In the genomic region with DNA sequence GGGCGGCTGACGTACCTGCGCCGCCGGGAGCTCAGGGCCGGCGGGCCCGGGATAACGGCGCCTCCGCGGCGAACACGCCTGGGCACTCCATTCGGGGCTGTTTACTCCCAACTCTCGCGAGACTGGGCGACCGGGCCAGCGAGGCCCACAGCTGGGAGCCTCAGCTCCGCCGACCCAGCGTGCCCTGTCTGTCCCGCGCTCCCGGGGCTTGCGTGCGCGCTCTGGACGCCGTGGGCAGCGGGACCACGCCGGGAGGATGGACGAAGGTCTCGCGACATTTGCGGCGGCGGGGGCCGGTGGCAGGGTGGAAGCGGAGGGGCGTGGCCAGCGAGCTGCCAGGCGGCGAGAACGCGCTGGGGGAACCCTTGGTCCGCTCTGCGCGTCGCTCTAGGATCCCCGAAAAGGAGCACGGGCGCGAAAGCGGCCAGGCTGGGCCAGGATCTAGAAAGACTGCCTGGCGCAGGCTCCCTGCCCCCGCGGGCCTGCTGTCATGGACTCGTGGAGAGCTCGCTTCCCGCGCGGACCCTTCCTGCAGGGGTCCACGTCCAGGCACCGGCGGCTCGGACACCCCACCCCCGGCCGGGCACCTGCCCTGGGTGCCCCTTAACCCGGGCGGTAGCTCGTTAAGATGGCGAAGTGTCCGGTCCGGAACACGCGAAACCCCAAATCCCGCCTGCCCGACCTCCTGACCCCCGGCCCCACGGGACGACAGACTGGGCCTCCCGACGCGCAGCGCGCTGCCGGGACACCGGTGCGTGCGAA, we compare ENCODE assay signal across 8 cellular contexts. TPM values are rescaled to one million over a fixed set of nuclear protein-coding genes. Genes with fewer than 3 reads are reported as not detected.
DNase-seq lines count a peak whose midpoint lies in the region; ATAC-seq and TF ChIP-seq lines count a peak whose summit lies in the region.

A gene (minus strand): TSS at position 223 of the 762 bp plus-strand sequence. CDS start 15,159 bp downstream, outside the sequence.

- peak; percentile 99 for DNase-seq in CD1c-positive myeloid dendritic cell (ENCODE audit: extremely low spot score)
- DNase-seq in NCI-H82 (lab: John Stamatoyannopoulos, UW) = peak; percentile 97
- DNase-seq in activated CD4-positive, alpha-beta memory T cell treated with anti-CD3 and anti-CD28 coated beads for 36 hours = peak; percentile 99
- peak; percentile 91 to 99 (median 97) for DNase-seq in dorsolateral prefrontal cortex
- DNase-seq in lower leg skin (ENCODE audit: low spot score in 2 of 2) = peak; percentile 96 to 100
- DNase-seq in stimulated activated CD4-positive, alpha-beta T cell treated with anti-CD3 and anti-CD28 coated beads, Interleukin-4, amount 100 ng/mL, for 48 hours (ENCODE audit: low read depth in 2 of 2) = peak; percentile 98

- TF ChIP-seq CTCF in dorsolateral prefrontal cortex (IDR thresholded peaks at IDR 0.05 in 54 of 56, conservative IDR thresholded peaks at IDR 0.05 in 2 of 56; ENCODE audit: low read depth in 1 of 56, partially characterized antibody in 56 of 56) (peak in 39 of 56 donors; percentile 2 to 80 (median 34)), lower leg skin (IDR thresholded peaks at IDR 0.05) (no peak)

- no peaks in the 10 kb centered on the region for H3K27me3 Mint-ChIP-seq in activated CD4-positive, alpha-beta memory T cell treated with anti-CD3 and anti-CD28 coated beads for 36 hours

- no peaks in the 10 kb centered on the region for H3K27me3 ChIP-seq in dorsolateral prefrontal cortex

- intact Hi-C loops in activated CD4-positive, alpha-beta memory T cell treated with anti-CD3 and anti-CD28 coated beads for 36 hours (cut with micrococcal nuclease) = loop anchor here (1.0 to 5.0 kb wide), 7 partner anchors 18 to 485 kb away; a partner anchor contains a TSS
- intact Hi-C loops in dorsolateral prefrontal cortex (cut with DNase I) = loop anchor here (1.0 to 10.0 kb wide), 5 partner anchors 28 to 290 kb away; a partner anchor contains a TSS
- intact Hi-C loops in lower leg skin (cut with DNase I; ENCODE audit: low total_unique reads) = no loop called here

- CTCF ChIA-PET in activated CD4-positive, alpha-beta memory T cell treated with anti-CD3 and anti-CD28 coated beads for 36 hours (lab: Charles Lee) = interaction anchor here (0.7 to 2.6 kb wide), 23 partner anchors 9 to 218 kb away, joined by 3 to 27 read pairs (median 3); a partner anchor contains a TSS

- H3K4me1 Mint-ChIP-seq in activated CD4-positive, alpha-beta memory T cell treated with anti-CD3 and anti-CD28 coated beads for 36 hours (ENCODE audit: low read depth) = peaks cover 25% of the 10 kb centered on the region

- H3K36me3 Mint-ChIP-seq in activated CD4-positive, alpha-beta memory T cell treated with anti-CD3 and anti-CD28 coated beads for 36 hours = no peaks in the 10 kb centered on the region

- H3K27ac Mint-ChIP-seq in activated CD4-positive, alpha-beta memory T cell treated with anti-CD3 and anti-CD28 coated beads for 36 hours = peak within 1 kb of the TSS; percentile 92

- H3K27ac ChIP-seq in dorsolateral prefrontal cortex = peak within 1 kb of the TSS; percentile 30 to 98 (median 92)

- peak within 1 kb of the TSS; percentile 91 for H3K4me3 Mint-ChIP-seq in activated CD4-positive, alpha-beta memory T cell treated with anti-CD3 and anti-CD28 coated beads for 36 hours

- TF ChIP-seq POLR2A in lower leg skin (IDR thresholded peaks at IDR 0.05) = peak in 1 of 2 donors; percentile 32

- H3K4me3 ChIP-seq in dorsolateral prefrontal cortex = peak within 1 kb of the TSS; percentile 56 to 100 (median 95)
- peak within 1 kb of the TSS; percentile 71 for H3K4me3 ChIP-seq in lower leg skin (ENCODE audit: low read depth, poor library complexity, severe bottlenecking)

- POLR2A ChIA-PET in activated CD4-positive, alpha-beta memory T cell treated with anti-CD3 and anti-CD28 coated beads for 36 hours (lab: Charles Lee) = interaction anchor here (0.8 to 3.6 kb wide), 10 partner anchors 9 to 70 kb away, joined by 3 to 23 read pairs (median 4); a partner anchor contains a TSS

- no peaks in the 10 kb centered on the region for H3K9me3 Mint-ChIP-seq in activated CD4-positive, alpha-beta memory T cell treated with anti-CD3 and anti-CD28 coated beads for 36 hours

- 0 to 1% methylated on average over 32 to 42 of the region's 93 CpGs for WGBS in lower leg skin, 2 donors

- peak; percentile 82 for ATAC-seq in GM19438 (IDR thresholded peaks at IDR 0.05; ENCODE audit: low read depth, unreplicated experiment)
- peak; percentile 85 for ATAC-seq in HG03575 (IDR thresholded peaks at IDR 0.05; ENCODE audit: extremely low read depth, insufficient number of reproducible peaks, low FRiP score, unreplicated experiment)

RNA-seq across cellular contexts. Expression of the gene that starts here (rescaled TPM):
- 10 to 100 TPM; 37.5 to 37.6 TPM for total RNA-seq in activated CD4-positive, alpha-beta memory T cell treated with anti-CD3 and anti-CD28 coated beads for 36 hours
- total RNA-seq in dorsolateral prefrontal cortex = 100 to 1,000 TPM in 44 of 120 experiments, 10 to 100 TPM in 76; 70.0 to 125 (median 95.6) TPM
- 10 to 100 TPM; 57.0 to 98.8 (median 81.4) TPM for total RNA-seq in lower leg skin

Comparison
In these comparisons a context has a peak if more than half of its experiments do, and no peak if none do; other contexts are left out.
1. Peak in every context shown above with its lines: DNase-seq, ATAC-seq, H3K4me3 ChIP-seq and H3K27ac ChIP-seq.
2. CTCF ChIP-seq: peak in dorsolateral prefrontal cortex (39 of 56); none in lower leg skin (0 of 3).